9 cellular contexts compared by ENCODE assay signal in genomic region chr5:60295423-60295822, GRCh38.
DNase-seq lines count a peak whose midpoint lies in the region; ATAC-seq and TF ChIP-seq lines count a peak whose summit lies in the region.
"Had no signal": no experiment of that assay in that cellular context is flagged by ENCODE, and none has a peak within 500 bp of the region (broad histone marks: within the 10 kb centered on the region; RNA-seq: fewer than 3 reads in every experiment).

No MANE protein-coding gene starts in this region.

- H3K4me1 ChIP-seq in lower lobe of right lung = no peaks in the 10 kb centered on the region

- no peaks in the 10 kb centered on the region for H3K9me3 ChIP-seq in lower lobe of right lung

- TF ChIP-seq CTCF in GM06990 (IDR thresholded peaks at IDR 0.05; ENCODE audit: insufficient read depth, low read length, poor library complexity, severe bottlenecking) (peak; percentile 79), astrocyte of the cerebellum (IDR thresholded peaks at IDR 0.05; ENCODE audit: low read depth, low read length, missing control alignments) (peak; percentile 65), lower lobe of right lung (IDR thresholded peaks at IDR 0.05) (no peak)

- H3K36me3 ChIP-seq in GM06990 (ENCODE audit: control insufficient read depth, insufficient read depth, low read length) (no peaks in the 10 kb centered on the region), lower lobe of right lung (no peaks in the 10 kb centered on the region)

- H3K27ac ChIP-seq in lower lobe of right lung = no peak overlapping the region

- DNase-seq in GM06990 (ENCODE audit: extremely low read depth, insufficient read length) (peak; percentile 9), astrocyte of the cerebellum (ENCODE audit: low read depth) (peak; percentile 3), lung microvascular endothelial cell (ENCODE audit: low read depth in 2 of 2) (peak; percentile 20 to 45), lower lobe of right lung (no peak), middle frontal gyrus (ENCODE audit: extremely low spot score, low spot score) (no peak), DMS114 treated with DMSO at 0.1 percent for 48 hours (lab: John Stamatoyannopoulos, UW; ENCODE audit: unreplicated experiment) (no peak)
- DNase-seq in stimulated activated CD4-positive, alpha-beta T cell treated with anti-CD3 and anti-CD28 coated beads, Interleukin-2, amount 100 ng/mL, for 24 hours = no peak

- peak; percentile 54 for ATAC-seq in HG03139 (IDR thresholded peaks at IDR 0.05; ENCODE audit: unreplicated experiment)
- no peak for ATAC-seq in lower lobe of right lung

- intact Hi-C loops in lower lobe of right lung (cut with DNase I) = no loop called here

- H3K27me3 ChIP-seq in GM06990 (replicated peaks; ENCODE audit: control insufficient read depth, insufficient read depth, low read length) = no peaks in the 10 kb centered on the region
- no peaks in the 10 kb centered on the region for H3K27me3 ChIP-seq in lower lobe of right lung (ENCODE audit: low read depth)

- in situ Hi-C loops in astrocyte of the cerebellum (cut with HindIII; ENCODE audit: low sequenced_read_pairs) = no loop called here

- H3K4me3 ChIP-seq in GM06990 (replicated peaks; ENCODE audit: low read depth, low read length) = no peak overlapping the region
- no peak overlapping the region for H3K4me3 ChIP-seq in astrocyte of the cerebellum (ENCODE audit: low read depth, low read length)
- no peak overlapping the region for H3K4me3 ChIP-seq in lower lobe of right lung
- H3K4me3 ChIP-seq: lung had no signal

Comparison
In these comparisons a context has a peak if more than half of its experiments do, and no peak if none do; other contexts are left out.
1. DNase-seq: peak in GM06990 (single experiment), astrocyte of the cerebellum (single experiment) and lung microvascular endothelial cell (2 of 2); none in stimulated activated CD4-positive, alpha-beta T cell treated with anti-CD3 and anti-CD28 coated beads, Interleukin-2, amount 100 ng/mL, for 24 hours (0 of 2), lower lobe of right lung (single experiment), middle frontal gyrus (single experiment) and DMS114 treated with DMSO at 0.1 percent for 48 hours (single experiment).